ENCODE assay signal across 19 cellular contexts in the genomic region with DNA sequence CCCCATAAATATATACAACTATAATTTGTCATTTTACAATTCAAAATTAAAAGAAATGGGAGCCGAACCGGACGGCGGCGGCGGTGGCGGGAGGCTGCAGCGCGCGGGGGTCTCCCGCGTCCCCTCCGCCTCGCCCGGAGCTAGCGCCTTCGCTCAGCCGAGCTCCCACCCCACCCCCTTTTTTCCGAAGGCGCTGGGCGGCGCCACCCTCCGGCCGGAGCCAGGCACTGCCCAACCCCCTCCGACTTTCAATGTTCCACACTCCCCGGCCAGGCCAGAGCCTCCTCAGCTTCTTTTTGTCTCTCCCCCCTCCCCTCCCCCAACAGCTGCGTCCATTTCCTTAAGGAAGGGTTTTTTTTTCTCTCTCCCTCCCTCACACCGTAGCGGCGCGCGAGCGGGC.
DNase-seq lines count a peak whose midpoint lies in the region; ATAC-seq and TF ChIP-seq lines count a peak whose summit lies in the region.
"Had no signal": no experiment of that assay in that cellular context is flagged by ENCODE, and none has a peak within 500 bp of the region (broad histone marks: within the 10 kb centered on the region; RNA-seq: fewer than 3 reads in every experiment).

No MANE protein-coding gene starts in this region.

- no peak for ATAC-seq in GM18870 (IDR thresholded peaks at IDR 0.05; ENCODE audit: unreplicated experiment)
- ATAC-seq: HepG2 had no signal

- DNase-seq in NCI-H2227 (lab: John Stamatoyannopoulos, UW; ENCODE audit: unreplicated experiment) (peak; percentile 14), NCI-H2227 treated with DMSO at 0.1 percent for 48 hours (lab: John Stamatoyannopoulos, UW) (no peak), ecto neural progenitor cell (ENCODE audit: low spot score) (peak; percentile 46), iPS-NIHi11 (ENCODE audit: low spot score) (peak; percentile 46), NCI-H146 treated with DMSO at 0.1 percent for 48 hours (lab: John Stamatoyannopoulos, UW; ENCODE audit: unreplicated experiment) (no peak), GM20000 (ENCODE audit: low spot score) (no peak)
- DNase-seq: Calu3, DMS79 treated with DMSO at 0.1 percent for 48 hours, Karpas-422, NCI-H1105, NCI-H1694, NCI-H2029 treated with DMSO at 0.1 percent for 48 hours, NCI-H226, NCI-H510A, NCI-H69, RPMI8226, SHP77 had no signal

- TF ChIP-seq CTCF in GM20000 (IDR thresholded peaks at IDR 0.05; ENCODE audit: extremely low read depth, missing control alignments) = no peak

Comparison
In these comparisons a context has a peak if more than half of its experiments do, and no peak if none do; other contexts are left out.
1. DNase-seq: peak in NCI-H2227 (single experiment), ecto neural progenitor cell (single experiment) and iPS-NIHi11 (single experiment); none in NCI-H2227 treated with DMSO at 0.1 percent for 48 hours (single experiment), NCI-H146 treated with DMSO at 0.1 percent for 48 hours (single experiment) and GM20000 (single experiment).